Comparison of ENCODE assay signal across 18 cellular contexts in genomic region chr10:76883596-76883995, GRCh38.
"Had no signal": no experiment of that assay in that cellular context is flagged by ENCODE, and none has a peak within 500 bp of the region (broad histone marks: within the 10 kb centered on the region; RNA-seq: fewer than 3 reads in every experiment).

No MANE protein-coding gene starts in this region.

- H3K27ac Mint-ChIP-seq: activated CD4-positive, alpha-beta memory T cell treated with anti-CD3 and anti-CD28 coated beads, Interleukin-2, amount 10 ng/mL, durations not matched to agents 7 days and 5 days; activated naive CD8-positive, alpha-beta T cell treated with anti-CD3 and anti-CD28 coated beads for 36 hours; memory B cell; natural killer cell treated with Interleukin-12 subunit alpha and Interleukin-12 subunit beta and Interleukin-15 and Interleukin-18, amount 100 ng/mL, for 72 hours; progenitor cell of endocrine pancreas had no signal

- H3K36me3 Mint-ChIP-seq: activated naive CD8-positive, alpha-beta T cell treated with anti-CD3 and anti-CD28 coated beads for 36 hours; memory B cell; natural killer cell treated with Interleukin-12 subunit alpha and Interleukin-12 subunit beta and Interleukin-15 and Interleukin-18, amount 100 ng/mL, for 72 hours had no signal

- H3K9me3 Mint-ChIP-seq: activated CD4-positive, alpha-beta memory T cell treated with anti-CD3 and anti-CD28 coated beads, Interleukin-2, amount 10 ng/mL, durations not matched to agents 7 days and 5 days; activated naive CD8-positive, alpha-beta T cell treated with anti-CD3 and anti-CD28 coated beads for 36 hours; natural killer cell treated with Interleukin-12 subunit alpha and Interleukin-12 subunit beta and Interleukin-15 and Interleukin-18, amount 100 ng/mL, for 72 hours had no signal

- DNase-seq: activated CD4-positive, alpha-beta memory T cell treated with anti-CD3 and anti-CD28 coated beads, Interleukin-2, amount 10 ng/mL, durations not matched to agents 7 days and 5 days; activated CD4-positive, alpha-beta T cell treated with anti-CD3 and anti-CD28 coated beads for 4 hours; activated naive CD8-positive, alpha-beta T cell treated with anti-CD3 and anti-CD28 coated beads for 36 hours; activated T-cell treated with anti-CD3 and anti-CD28 coated beads, Interleukin-2, amount 50 U/mL, for 48 hours; brain microvascular endothelial cell; kidney; left ventricle myocardium inferior; nucleus accumbens; stimulated activated CD4-positive, alpha-beta T cell treated with anti-CD3 and anti-CD28 coated beads, Interleukin-15, amount 100 ng/mL, for 24 hours; stimulated activated CD4-positive, alpha-beta T cell treated with anti-CD3 and anti-CD28 coated beads, Interleukin-4, amount 100 ng/mL, for 24 hours; stimulated activated naive CD4-positive, alpha-beta T cell; T1000; tibial artery; uterus had no signal

- H3K4me1 Mint-ChIP-seq: activated CD4-positive, alpha-beta memory T cell treated with anti-CD3 and anti-CD28 coated beads, Interleukin-2, amount 10 ng/mL, durations not matched to agents 7 days and 5 days; central memory CD8-positive, alpha-beta T cell had no signal

- H3K4me3 Mint-ChIP-seq: activated CD4-positive, alpha-beta memory T cell treated with anti-CD3 and anti-CD28 coated beads, Interleukin-2, amount 10 ng/mL, durations not matched to agents 7 days and 5 days; activated naive CD8-positive, alpha-beta T cell treated with anti-CD3 and anti-CD28 coated beads for 36 hours; central memory CD8-positive, alpha-beta T cell; memory B cell; natural killer cell treated with Interleukin-12 subunit alpha and Interleukin-12 subunit beta and Interleukin-15 and Interleukin-18, amount 100 ng/mL, for 72 hours had no signal

- H3K27me3 Mint-ChIP-seq: activated CD4-positive, alpha-beta memory T cell treated with anti-CD3 and anti-CD28 coated beads, Interleukin-2, amount 10 ng/mL, durations not matched to agents 7 days and 5 days; central memory CD8-positive, alpha-beta T cell; memory B cell had no signal
